24 cellular contexts compared by ENCODE assay signal in the genomic region with DNA sequence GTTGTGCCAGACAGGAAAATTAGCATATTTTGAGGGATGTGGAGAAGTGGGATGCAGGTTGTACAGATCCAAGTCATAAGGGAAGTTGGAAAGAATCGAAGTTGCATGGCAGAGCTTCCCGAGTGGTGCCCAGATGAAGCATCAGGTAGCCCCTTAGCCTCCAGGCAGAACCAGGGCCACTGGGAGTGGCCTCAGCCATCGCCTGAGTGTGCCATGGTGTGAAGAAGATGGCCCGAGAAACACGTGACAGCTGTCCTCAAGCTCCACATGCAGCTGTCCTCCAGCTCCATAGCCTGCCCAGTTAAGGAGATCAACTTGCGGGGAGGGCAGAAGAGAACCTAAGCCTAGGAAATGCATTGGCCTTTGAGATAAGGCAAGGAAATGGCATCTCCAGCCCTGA. TPM values are rescaled to one million over a fixed set of nuclear protein-coding genes. Genes with fewer than 3 reads are reported as not detected.
"Had no signal": no experiment of that assay in that cellular context is flagged by ENCODE, and none has a peak within 500 bp of the region (broad histone marks: within the 10 kb centered on the region; RNA-seq: fewer than 3 reads in every experiment).

No MANE protein-coding gene starts in this region.

- H3K27me3 Mint-ChIP-seq: activated CD4-positive, alpha-beta memory T cell treated with anti-CD3 and anti-CD28 coated beads, Interleukin-2, amount 10 ng/mL, durations not matched to agents 7 days and 5 days; T-cell had no signal

- H3K4me3 Mint-ChIP-seq: activated CD4-positive, alpha-beta memory T cell treated with anti-CD3 and anti-CD28 coated beads, Interleukin-2, amount 10 ng/mL, durations not matched to agents 7 days and 5 days; T-cell had no signal

- H3K9me3 Mint-ChIP-seq: activated CD4-positive, alpha-beta memory T cell treated with anti-CD3 and anti-CD28 coated beads, Interleukin-2, amount 10 ng/mL, durations not matched to agents 7 days and 5 days; T-cell had no signal

- H3K4me1 Mint-ChIP-seq: activated CD4-positive, alpha-beta memory T cell treated with anti-CD3 and anti-CD28 coated beads, Interleukin-2, amount 10 ng/mL, durations not matched to agents 7 days and 5 days; T-cell had no signal

- DNase-seq: activated CD4-positive, alpha-beta memory T cell treated with anti-CD3 and anti-CD28 coated beads, Interleukin-2, amount 10 ng/mL, durations not matched to agents 7 days and 5 days; activated CD4-positive, alpha-beta T cell treated with anti-CD3 and anti-CD28 coated beads, Interleukin-2, amount 50 U/mL, for 1 hour; activated CD4-positive, CD25-positive, alpha-beta regulatory T cell; aorta; caudate nucleus; Karpas-422; MM.1S; NCI-H1105; NCI-H1436; NCI-H1694 treated with DMSO at 0.1 percent for 48 hours; NCI-H2029 treated with DMSO at 0.1 percent for 48 hours; NCI-H345; NCI-H510A; NCI-H526 treated with DMSO at 0.1 percent for 48 hours; NCI-H82; OCI-M1; RPMI8226; T-cell had no signal

- ATAC-seq: K562, Panc1, Right ventricle myocardium inferior, T-cell had no signal

- H3K27ac Mint-ChIP-seq: activated CD4-positive, alpha-beta memory T cell treated with anti-CD3 and anti-CD28 coated beads, Interleukin-2, amount 10 ng/mL, durations not matched to agents 7 days and 5 days had no signal

RNA-seq across cellular contexts. Expression of gene C17orf99, which starts 51.1 kb away (rescaled TPM):
- total RNA-seq: activated CD4-positive, alpha-beta memory T cell treated with anti-CD3 and anti-CD28 coated beads, Interleukin-2, amount 10 ng/mL, durations not matched to agents 7 days and 5 days; activated CD8-positive, alpha-beta memory T cell treated with anti-CD3 and anti-CD28 coated beads for 36 hours; aorta; breast epithelium; Right ventricle myocardium inferior; T-helper 2 cell treated with Interferon-gamma antibody and Interleukin-4, amounts not matched to agents 100 ng/mL and 5 ng/mL, for 36 hours had no signal
